12 cellular contexts compared by ENCODE assay signal in the genomic region with DNA sequence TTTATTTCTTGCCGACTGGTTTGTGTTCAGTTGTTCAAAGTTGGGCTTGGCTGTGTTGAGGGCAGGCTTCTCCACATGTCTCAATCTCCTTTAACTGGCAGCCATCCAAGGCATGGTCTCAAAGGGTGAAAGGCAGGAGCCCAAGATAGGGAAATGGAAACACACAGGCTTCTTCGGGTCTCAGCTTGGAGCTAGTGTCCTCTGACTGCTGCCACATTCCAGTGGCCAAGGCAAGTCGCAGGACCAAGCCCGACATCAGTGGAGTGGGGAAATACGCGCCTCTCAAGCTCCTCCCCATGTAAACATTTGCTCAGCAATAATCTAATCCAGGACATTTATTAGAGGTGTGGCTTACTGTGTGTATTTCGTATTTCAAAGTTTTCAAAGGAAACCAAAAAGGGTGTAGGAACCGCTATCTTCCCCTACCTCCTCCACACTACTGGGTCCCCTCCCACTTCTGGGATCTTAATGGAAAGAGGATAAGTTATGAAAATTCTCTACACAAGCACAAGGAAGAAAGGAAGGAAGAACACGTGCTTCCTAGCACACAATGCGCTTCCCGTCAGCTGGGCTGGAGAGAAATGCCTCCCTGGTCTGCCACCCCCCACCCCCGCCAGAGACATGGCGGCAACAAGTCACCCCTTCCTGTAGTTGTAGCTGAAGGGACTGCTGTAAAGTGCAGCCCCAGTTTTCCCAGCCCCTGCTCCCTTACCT.
A peak's percentile ranks its signal among the peaks of the same experiment; 100 is the strongest.
DNase-seq lines count a peak whose midpoint lies in the region; ATAC-seq and TF ChIP-seq lines count a peak whose summit lies in the region.
"Had no signal": no experiment of that assay in that cellular context is flagged by ENCODE, and none has a peak within 500 bp of the region (broad histone marks: within the 10 kb centered on the region; RNA-seq: fewer than 3 reads in every experiment).

No MANE protein-coding gene starts in this region.

- TF ChIP-seq CTCF in lung (IDR thresholded peaks at IDR 0.05; ENCODE audit: control extremely low read depth, extremely low read depth), result no peak

- DNase-seq in Ammon's horn (ENCODE audit: low spot score) (peak; percentile 25), LoVo (ENCODE audit: low spot score) (peak; percentile 34), dermis microvascular lymphatic vessel endothelial cell (ENCODE audit: low read depth in 2 of 2) (peak; percentile 74 to 90), lung (ENCODE audit: low spot score) (no peak), mucosa of gallbladder (ENCODE audit: low spot score) (no peak), NCI-H2227 treated with DMSO at 0.1 percent for 48 hours (lab: John Stamatoyannopoulos, UW) (no peak), HPDE6-E6E7 (ENCODE audit: extremely low spot score) (no peak)
- DNase-seq: CD4-positive, alpha-beta memory T cell; NCI-H1048; substantia nigra; T-helper 9 cell had no signal

- WGBS in lung, 2 donors, result 22 to 39% methylated on average over 13 of the region's 13 CpGs

- peak overlapping the region; percentile 38 to 61 for H3K27ac ChIP-seq in lung (ENCODE audit: low read depth in 1 of 2, low read length in 1 of 2)

- peaks cover 5 to 19% of the 10 kb centered on the region in 2 donors for H3K4me1 ChIP-seq in lung (ENCODE audit: control insufficient read depth in 2 of 2, insufficient read depth in 2 of 2, low read length in 2 of 2)

- peaks cover 0 to 7% of the 10 kb centered on the region in 2 donors for H3K9me3 ChIP-seq in lung (ENCODE audit: control insufficient read depth in 2 of 2, insufficient read depth in 1 of 2, low read length in 1 of 2)

- ATAC-seq in lung (ENCODE audit: insufficient read depth, low FRiP score) (no peak), GM19467 (IDR thresholded peaks at IDR 0.05; ENCODE audit: unreplicated experiment) (no peak)

- H3K4me3 ChIP-seq in lung, result no peak overlapping the region

- no peaks in the 10 kb centered on the region for H3K27me3 ChIP-seq in lung (ENCODE audit: control insufficient read depth, insufficient read depth)

- H3K36me3 ChIP-seq in lung (ENCODE audit: control insufficient read depth in 2 of 2, insufficient read depth in 2 of 2, low read length in 2 of 2), result no peaks in the 10 kb centered on the region

Comparison
In these comparisons a context has a peak if more than half of its experiments do, and no peak if none do; other contexts are left out.
1. DNase-seq: peak in Ammon's horn (single experiment), LoVo (single experiment) and dermis microvascular lymphatic vessel endothelial cell (2 of 2); none in lung (single experiment), mucosa of gallbladder (single experiment), NCI-H2227 treated with DMSO at 0.1 percent for 48 hours (single experiment) and HPDE6-E6E7 (single experiment).